ENCODE assay signal across 8 cellular contexts in genomic region chr15:51829360-51830278, GRCh38. TPM values are rescaled to one million over a fixed set of nuclear protein-coding genes. Genes with fewer than 3 reads are reported as not detected.
DNase-seq lines count a peak whose midpoint lies in the region; ATAC-seq and TF ChIP-seq lines count a peak whose summit lies in the region.

TMOD3 (plus strand) TSS chr15:51829653; CDS start chr15:51862885, 33,232 bp downstream.

- no TSS peak for BruUV-seq in Caco-2 (replicated peaks; lab: Mats Ljungman, UMichigan)

- H3K9me3 ChIP-seq in Caco-2 (no peaks in the 10 kb centered on the region), OCI-LY1 (ENCODE audit: low read length) (no peaks in the 10 kb centered on the region)

- H3K4me2 ChIP-seq in OCI-LY1 (ENCODE audit: low read length), result peak within 1 kb of the TSS; percentile 65

- no peaks in the 10 kb centered on the region for H3F3A ChIP-seq in OCI-LY1 (ENCODE audit: insufficient read depth, low read length)

- no peak for TF ChIP-seq CTCF in Caco-2 (IDR thresholded peaks at IDR 0.05; ENCODE audit: insufficient read depth in 1 of 2, low read depth in 1 of 2, low read length in 1 of 2, severe bottlenecking in 1 of 2, unreplicated experiment in 1 of 2)
- TF ChIP-seq CTCF in OCI-LY1 (IDR thresholded peaks at IDR 0.05; ENCODE audit: low read length), result no peak

- peak within 1 kb of the TSS; percentile 77 for H3K9ac ChIP-seq in OCI-LY1 (ENCODE audit: low read length)

- no peaks in the 10 kb centered on the region for H4K20me1 ChIP-seq in OCI-LY1 (ENCODE audit: insufficient read depth, low read length)

- peaks cover 43% of the 10 kb centered on the region for H3K79me2 ChIP-seq in OCI-LY1 (ENCODE audit: insufficient read depth, low read length)

- H3K36me3 ChIP-seq in Caco-2 (ENCODE audit: control insufficient read depth, insufficient read depth, low read length) (no peaks in the 10 kb centered on the region), OCI-LY1 (ENCODE audit: insufficient read depth, low read length) (no peaks in the 10 kb centered on the region)

- H3K4me3 Mint-ChIP-seq in Caco-2 (ENCODE audit: unreplicated experiment), result peak within 1 kb of the TSS; percentile 89

- H3K4me3 ChIP-seq in Caco-2 (ENCODE audit: low read depth, low read length), result peak within 1 kb of the TSS; percentile 82
- peak within 1 kb of the TSS; percentile 79 for H3K4me3 ChIP-seq in OCI-LY1 (ENCODE audit: low read depth, low read length, poor library complexity, severe bottlenecking)

- peaks cover 12% of the 10 kb centered on the region for H3K4me1 Mint-ChIP-seq in Caco-2 (ENCODE audit: low read depth, unreplicated experiment)

- peak; percentile 94 to 95 for DNase-seq in Caco-2
- peak; percentile 86 for DNase-seq in HT1080 (ENCODE audit: low read depth)
- DNase-seq in activated T-cell treated with anti-CD3 and anti-CD28 coated beads for 24 hours (ENCODE audit: low read depth), result peak; percentile 87
- peak; percentile 80 for DNase-seq in epidermal melanocyte (ENCODE audit: insufficient read length, low spot score)
- peak; percentile 78 for DNase-seq in middle frontal gyrus (ENCODE audit: extremely low spot score, low spot score)
- peak; percentile 78 to 79 for DNase-seq in stimulated activated CD8-positive, alpha-beta memory T cell treated with anti-CD3 and anti-CD28 coated beads, Interleukin-2, amount 100 ng/mL, for 1 hour (ENCODE audit: low read depth in 2 of 2)

- POLR2A ChIA-PET in Caco-2 (lab: Charles Lee), result interaction anchor here (1.1 to 1.7 kb wide), 2 partner anchors 13 to 16 kb away, joined by 3 to 9 read pairs; no protein-coding TSS in a partner anchor

- H3K9me3 Mint-ChIP-seq in Caco-2 (ENCODE audit: unreplicated experiment), result no peaks in the 10 kb centered on the region

- H3K27ac ChIP-seq in OCI-LY1 (ENCODE audit: low read depth, low read length, poor library complexity, severe bottlenecking), result peak within 1 kb of the TSS; percentile 26

- H3K27me3 Mint-ChIP-seq in Caco-2 (ENCODE audit: insufficient read depth, unreplicated experiment), result no peaks in the 10 kb centered on the region

- H3K36me3 Mint-ChIP-seq in Caco-2 (ENCODE audit: insufficient read depth, unreplicated experiment), result peaks cover 6% of the 10 kb centered on the region

- no peaks in the 10 kb centered on the region for H3K9me2 ChIP-seq in OCI-LY1 (ENCODE audit: low read depth, low read length)

- 0 out of 2 replicates have a peak within 1 kb of the TSS, but pooled peaks have one; percentile 9 for H2AFZ ChIP-seq in OCI-LY1 (ENCODE audit: low read length)

- H3K27me3 ChIP-seq in Caco-2 (replicated peaks; ENCODE audit: control insufficient read depth, insufficient read depth, low read length), result no peaks in the 10 kb centered on the region
- 0 out of 2 replicates have a peak, but pooled peaks cover 3% of the 10 kb centered on the region for H3K27me3 ChIP-seq in OCI-LY1 (ENCODE audit: insufficient read depth, low read length)

- H3K27ac Mint-ChIP-seq in Caco-2 (ENCODE audit: unreplicated experiment), result peak within 1 kb of the TSS; percentile 79

- ATAC-seq in GM21367 (IDR thresholded peaks at IDR 0.05; ENCODE audit: unreplicated experiment), result peak; percentile 78

- peaks cover 7% of the 10 kb centered on the region; the same call in 1 of the 2 replicates for H3K4me1 ChIP-seq in Caco-2
- peaks cover 32% of the 10 kb centered on the region for H3K4me1 ChIP-seq in OCI-LY1 (ENCODE audit: insufficient read depth, low read length, severe bottlenecking)

- CTCF ChIA-PET in Caco-2 (lab: Charles Lee), result no interaction called here

- intact Hi-C loops in Caco-2 (cut with micrococcal nuclease; ENCODE audit: unreplicated experiment), result loop anchor here (2.0 kb wide), 2 partner anchors 13 to 45 kb away; no protein-coding TSS in a partner anchor

RNA-seq across cellular contexts. Expression of gene TMOD3, which starts in this region (rescaled TPM):
- total RNA-seq in Caco-2 (2022), result 46.8 and 54.4 TPM in 2 replicates
- 41.1 and 47.6 TPM in 2 replicates for total RNA-seq in HT1080 (2014; rRNA removed; shearing (Covaris generic))
- 29.5 and 34.5 TPM in 2 replicates for polyA plus RNA-seq in HT1080 (2015; cell fraction: cytosol; rRNA removed)
- 29.7 and 30.7 TPM in 2 replicates for polyA plus RNA-seq in HT1080 (2015; cell fraction: nucleus; rRNA removed)

Comparison
In these comparisons a context has a peak if more than half of its experiments do, and no peak if none do; other contexts are left out.
1. Peak in every context shown above with its lines: DNase-seq, ATAC-seq, H3K4me3 ChIP-seq and H3K27ac ChIP-seq.